ENCODE assay signal across 11 cellular contexts in genomic region chr2:68747918-68748317, GRCh38. TPM values are rescaled to one million over a fixed set of nuclear protein-coding genes. Genes with fewer than 3 reads are reported as not detected.
A peak's percentile ranks its signal among the peaks of the same experiment; 100 is the strongest.
DNase-seq lines count a peak whose midpoint lies in the region; ATAC-seq lines count a peak whose summit lies in the region.
"Had no signal": no experiment of that assay in that cellular context is flagged by ENCODE, and none has a peak within 500 bp of the region (broad histone marks: within the 10 kb centered on the region; RNA-seq: fewer than 3 reads in every experiment).

No MANE protein-coding gene starts in this region.

- H3K4me3 Mint-ChIP-seq in T-helper 17 cell = peak overlapping the region; percentile 76
- H3K4me3 Mint-ChIP-seq in dendritic cell treated with granulocyte-macrophage colony-stimulating factor and Interleukin-4, amounts not matched to agents 40 ng/mL and 50 ng/mL, for 4 days = no peak overlapping the region

- H3K36me3 Mint-ChIP-seq in T-helper 17 cell (ENCODE audit: low read depth) = peaks cover 15% of the 10 kb centered on the region
- H3K36me3 Mint-ChIP-seq in dendritic cell treated with granulocyte-macrophage colony-stimulating factor and Interleukin-4, amounts not matched to agents 40 ng/mL and 50 ng/mL, for 4 days (ENCODE audit: low read depth) = peaks cover 91% of the 10 kb centered on the region

- H3K4me1 Mint-ChIP-seq in T-helper 17 cell = peaks cover 83% of the 10 kb centered on the region
- H3K4me1 Mint-ChIP-seq in dendritic cell treated with granulocyte-macrophage colony-stimulating factor and Interleukin-4, amounts not matched to agents 40 ng/mL and 50 ng/mL, for 4 days (ENCODE audit: low read depth) = peaks cover 89% of the 10 kb centered on the region

- ATAC-seq in T-helper 17 cell = no peak

- DNase-seq in stimulated activated CD4-positive, alpha-beta T cell treated with anti-CD3 and anti-CD28 coated beads, Interleukin-4, amount 100 ng/mL, for 24 hours = peak; percentile 2
- no peak for DNase-seq in stimulated activated CD4-positive, alpha-beta T cell treated with anti-CD3 and anti-CD28 coated beads, Interleukin-2, amount 100 ng/mL, for 48 hours
- DNase-seq in T-helper 17 cell = no peak
- no peak for DNase-seq in SKM-1 (lab: John Stamatoyannopoulos, UW; ENCODE audit: unreplicated experiment)
- DNase-seq in effector CD4-positive, alpha-beta T cell = no peak
- no peak for DNase-seq in GOT3 (lab: John Stamatoyannopoulos, UW)
- DNase-seq in UCSD-AML1 (lab: John Stamatoyannopoulos, UW; ENCODE audit: unreplicated experiment) = no peak
- DNase-seq: DMS79, NCI-H1930, NCI-H524 treated with DMSO at 0.1 percent for 48 hours had no signal

- peak overlapping the region; percentile 97 for H3K27ac Mint-ChIP-seq in T-helper 17 cell
- peak overlapping the region; percentile 78 for H3K27ac Mint-ChIP-seq in dendritic cell treated with granulocyte-macrophage colony-stimulating factor and Interleukin-4, amounts not matched to agents 40 ng/mL and 50 ng/mL, for 4 days

- H3K27me3 Mint-ChIP-seq in T-helper 17 cell = no peaks in the 10 kb centered on the region
- no peaks in the 10 kb centered on the region for H3K27me3 Mint-ChIP-seq in dendritic cell treated with granulocyte-macrophage colony-stimulating factor and Interleukin-4, amounts not matched to agents 40 ng/mL and 50 ng/mL, for 4 days

- no peaks in the 10 kb centered on the region for H3K9me3 ChIP-seq in T-helper 17 cell (ENCODE audit: control insufficient read depth, low read length, poor library complexity, severe bottlenecking)

- intact Hi-C loops in dendritic cell treated with granulocyte-macrophage colony-stimulating factor and Interleukin-4, amounts not matched to agents 40 ng/mL and 50 ng/mL, for 4 days (cut with micrococcal nuclease) = loop anchor here (10.0 kb wide), 1 partner anchor 283 kb away; the partner anchor contains the start of genes APLF and FBXO48

- H3K9me3 Mint-ChIP-seq in dendritic cell treated with granulocyte-macrophage colony-stimulating factor and Interleukin-4, amounts not matched to agents 40 ng/mL and 50 ng/mL, for 4 days = no peaks in the 10 kb centered on the region

RNA-seq across cellular contexts. Expression of gene ARHGAP25, which starts 13.3 kb away (rescaled TPM):
- total RNA-seq in T-helper 17 cell = 10 to 100 TPM; 75.6 to 90.6 TPM
